In genomic region chr6:24321538-24322162, GRCh38 we compare ENCODE assay signal across 1 cellular context.
TF ChIP-seq lines count a peak whose summit lies in the region.

No MANE protein-coding gene starts in this region.

TF ChIP-seq in SK-N-SH, 30 proteins besides CTCF, POLR2A, EP300 and RAD21 (continued from another document):
- no peak for TF ChIP-seq USF1 (IDR thresholded peaks at IDR 0.05; ENCODE audit: borderline replicate concordance, low read depth)
- TF ChIP-seq MAX (IDR thresholded peaks at IDR 0.05; ENCODE audit: low read depth), result no peak
- no peak for TF ChIP-seq PBX3 (IDR thresholded peaks at IDR 0.05)
- no peak for TF ChIP-seq FOXM1 (IDR thresholded peaks at IDR 0.05; ENCODE audit: low read depth)
- TF ChIP-seq MEF2A (IDR thresholded peaks at IDR 0.05; ENCODE audit: borderline replicate concordance, low read depth), result no peak
- no peak for TF ChIP-seq GATA2 (CRISPR knock-in tag; IDR thresholded peaks at IDR 0.05)
- no peak for TF ChIP-seq FOSL2 (IDR thresholded peaks at IDR 0.05; ENCODE audit: borderline replicate concordance, low read depth)
- TF ChIP-seq SMC3 (IDR thresholded peaks at IDR 0.05; ENCODE audit: low read depth, low read length), result no peak
- TF ChIP-seq ELF1 (IDR thresholded peaks at IDR 0.05), result no peak
- TF ChIP-seq RCOR1 (IDR thresholded peaks at IDR 0.05; ENCODE audit: low read length), result no peak
- TF ChIP-seq TAF1 (IDR thresholded peaks at IDR 0.05; ENCODE audit: borderline replicate concordance, low read depth, low read length), result no peak
TF ChIP-seq in SK-N-SH: peak in this region for 0.
